ENCODE assay signal across 8 cellular contexts in the genomic region with DNA sequence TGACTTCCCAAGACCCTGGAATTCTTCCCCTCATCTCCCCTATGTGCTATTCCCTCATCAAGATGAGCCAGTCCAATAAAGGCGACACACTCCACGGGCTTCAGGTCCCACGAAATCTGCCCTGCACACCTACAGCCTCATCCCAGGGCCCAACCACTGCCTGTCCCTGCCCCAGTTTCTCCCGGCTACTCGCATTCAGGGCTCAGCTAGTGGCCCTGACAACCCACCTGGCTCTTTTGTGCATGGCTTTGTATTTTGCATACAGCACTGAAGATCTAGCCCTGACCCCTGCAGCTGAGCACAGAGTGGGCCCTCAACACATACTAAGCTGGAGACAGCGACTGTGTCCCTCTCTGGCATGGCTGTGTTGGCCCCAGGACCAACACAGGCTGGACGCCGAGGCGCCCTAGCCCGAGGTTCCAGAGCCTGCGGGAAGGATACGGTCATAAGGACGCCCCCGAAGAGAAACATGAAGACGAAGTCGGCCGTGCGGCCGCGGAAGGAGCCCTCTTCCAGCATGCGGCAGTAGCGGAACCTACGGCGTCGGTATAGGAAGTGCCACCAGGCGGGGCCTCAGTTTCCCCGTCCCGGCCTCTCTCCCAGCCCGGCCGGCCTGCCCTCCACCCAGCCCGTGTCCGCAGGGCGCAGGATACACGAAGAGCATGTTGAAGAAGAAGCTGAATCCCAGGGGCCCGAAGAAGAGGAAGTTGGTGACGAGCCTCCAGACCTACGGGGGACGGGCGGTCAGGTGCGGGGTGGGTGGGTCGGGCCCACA. TPM values are rescaled to one million over a fixed set of nuclear protein-coding genes. Genes with fewer than 3 reads are reported as not detected.
DNase-seq lines count a peak whose midpoint lies in the region; ATAC-seq, FAIRE-seq and TF ChIP-seq lines count a peak whose summit lies in the region.

No MANE protein-coding gene starts in this region.

- peak; percentile 38 for FAIRE-seq in GM18507 (lab: Jason Lieb, UNC)
- no peak for FAIRE-seq in frontal cortex (lab: Jason Lieb, UNC)

- H3K27me3 Mint-ChIP-seq in activated T-helper 17 cell treated with anti-CD3 and anti-CD28 coated beads, Interleukin-2, amount 50 U/mL, for 72 hours = peaks cover 4% of the 10 kb centered on the region
- peaks cover 2% of the 10 kb centered on the region for H3K27me3 Mint-ChIP-seq in mesothelial cell of epicardium (ENCODE audit: low read depth)

- no peaks in the 10 kb centered on the region for H3K9me3 Mint-ChIP-seq in activated T-helper 17 cell treated with anti-CD3 and anti-CD28 coated beads, Interleukin-2, amount 50 U/mL, for 72 hours
- H3K9me3 Mint-ChIP-seq in mesothelial cell of epicardium = no peaks in the 10 kb centered on the region

- H3K36me3 Mint-ChIP-seq in activated T-helper 17 cell treated with anti-CD3 and anti-CD28 coated beads, Interleukin-2, amount 50 U/mL, for 72 hours (ENCODE audit: low read depth) = peaks cover 7% of the 10 kb centered on the region
- H3K36me3 Mint-ChIP-seq in mesothelial cell of epicardium = peaks cover 6% of the 10 kb centered on the region

- DNase-seq in GM18507 (ENCODE audit: extremely low spot score, insufficient read length, low read depth) (no peak), mesothelial cell of epicardium (ENCODE audit: low spot score in 2 of 2, unreplicated experiment in 2 of 2) (no peak), amniotic stem cell (lab: John Stamatoyannopoulos, UW) (no peak), DMS153 treated with DMSO at 0.1 percent for 48 hours (lab: John Stamatoyannopoulos, UW; ENCODE audit: unreplicated experiment) (no peak), frontal cortex (ENCODE audit: low spot score in 2 of 2) (no peak)

- peak overlapping the region; percentile 96 for H3K4me3 Mint-ChIP-seq in activated T-helper 17 cell treated with anti-CD3 and anti-CD28 coated beads, Interleukin-2, amount 50 U/mL, for 72 hours
- peak overlapping the region; percentile 79 for H3K4me3 Mint-ChIP-seq in mesothelial cell of epicardium

- peak overlapping the region; percentile 53 for H3K27ac Mint-ChIP-seq in activated T-helper 17 cell treated with anti-CD3 and anti-CD28 coated beads, Interleukin-2, amount 50 U/mL, for 72 hours
- H3K27ac Mint-ChIP-seq in mesothelial cell of epicardium = peak overlapping the region; percentile 94

- ATAC-seq in HG02943 (IDR thresholded peaks at IDR 0.05; ENCODE audit: low read depth, unreplicated experiment) (peak; percentile 9), HG03196 (IDR thresholded peaks at IDR 0.05; ENCODE audit: unreplicated experiment) (no peak)
- no peak for ATAC-seq in activated T-helper 17 cell treated with anti-CD3 and anti-CD28 coated beads, Interleukin-2, amount 50 U/mL, for 72 hours (replicated peaks)

- peaks cover 8% of the 10 kb centered on the region for H3K4me1 Mint-ChIP-seq in activated T-helper 17 cell treated with anti-CD3 and anti-CD28 coated beads, Interleukin-2, amount 50 U/mL, for 72 hours
- peaks cover 52% of the 10 kb centered on the region for H3K4me1 Mint-ChIP-seq in mesothelial cell of epicardium

- TF ChIP-seq CTCF in mesothelial cell of epicardium (IDR thresholded peaks at IDR 0.05; ENCODE audit: unreplicated experiment) = no peak

RNA-seq across cellular contexts. Expression of a gene that starts 0.7 kb away (rescaled TPM):
- total RNA-seq in activated T-helper 17 cell treated with anti-CD3 and anti-CD28 coated beads, Interleukin-2, amount 50 U/mL, for 72 hours = 1 to 10 TPM; 5.0 to 9.3 TPM
- total RNA-seq in mesothelial cell of epicardium = 23.5 to 25.8 TPM (median 24.8 TPM) in 3 replicates
- total RNA-seq in frontal cortex = 0.82 TPM

RNA-seq across cellular contexts. Expression of a gene that starts 19.6 kb away (rescaled TPM):
- total RNA-seq in activated T-helper 17 cell treated with anti-CD3 and anti-CD28 coated beads, Interleukin-2, amount 50 U/mL, for 72 hours = 1 to 10 TPM; 3.8 to 5.9 TPM
- total RNA-seq in mesothelial cell of epicardium = 98.7 to 112 TPM (median 99.0 TPM) in 3 replicates
- 11.4 TPM for total RNA-seq in frontal cortex

RNA-seq across cellular contexts. Expression of a gene that starts 51.3 kb away (rescaled TPM):
- total RNA-seq in activated T-helper 17 cell treated with anti-CD3 and anti-CD28 coated beads, Interleukin-2, amount 50 U/mL, for 72 hours = 10 to 100 TPM; 51.4 to 70.1 TPM
- total RNA-seq in mesothelial cell of epicardium (182 to 192 TPM (median 184 TPM) in 3 replicates), frontal cortex (25.7 TPM)

RNA-seq across cellular contexts. Expression of a gene that starts 56.1 kb away (rescaled TPM):
- total RNA-seq in activated T-helper 17 cell treated with anti-CD3 and anti-CD28 coated beads, Interleukin-2, amount 50 U/mL, for 72 hours = 1,000 to 10,000 TPM; 1,250 to 1,556 TPM
- total RNA-seq in mesothelial cell of epicardium = 916 to 949 TPM (median 925 TPM) in 3 replicates
- total RNA-seq in frontal cortex = 128 TPM
